In genomic region chr17:38729368-38729885, GRCh38 we compare ENCODE assay signal across 9 cellular contexts. TPM values are rescaled to one million over a fixed set of nuclear protein-coding genes. Genes with fewer than 3 reads are reported as not detected.
DNase-seq lines count a peak whose midpoint lies in the region; ATAC-seq, FAIRE-seq and TF ChIP-seq lines count a peak whose summit lies in the region.
"Had no signal": no experiment of that assay in that cellular context is flagged by ENCODE, and none has a peak within 500 bp of the region (broad histone marks: within the 10 kb centered on the region; RNA-seq: fewer than 3 reads in every experiment).

No MANE protein-coding gene starts in this region.

- H3K4me3 ChIP-seq in astrocyte of the cerebellum (ENCODE audit: low read depth, low read length) (peak overlapping the region; percentile 48), lung (peak overlapping the region; percentile 55)

- no peak for FAIRE-seq in frontal cortex (lab: Jason Lieb, UNC)
- FAIRE-seq: HTR-8/SVneo had no signal

- H3K36me3 Mint-ChIP-seq in activated T-cell treated with anti-CD3 and anti-CD28 coated beads, Interleukin-2, amount 50 U/mL, for 4 hours (ENCODE audit: insufficient read depth) = peaks cover 7% of the 10 kb centered on the region
- no peaks in the 10 kb centered on the region for H3K36me3 Mint-ChIP-seq in type B pancreatic cell

- H3K27me3 Mint-ChIP-seq in activated T-cell treated with anti-CD3 and anti-CD28 coated beads, Interleukin-2, amount 50 U/mL, for 4 hours (ENCODE audit: low read depth) = no peaks in the 10 kb centered on the region
- H3K27me3 Mint-ChIP-seq in type B pancreatic cell = peaks cover 3% of the 10 kb centered on the region

- H3K4me3 Mint-ChIP-seq in activated T-cell treated with anti-CD3 and anti-CD28 coated beads, Interleukin-2, amount 50 U/mL, for 4 hours = peak overlapping the region; percentile 70
- peak overlapping the region; percentile 82 for H3K4me3 Mint-ChIP-seq in type B pancreatic cell

- H3K27ac ChIP-seq in lung (ENCODE audit: low read depth in 1 of 2, low read length in 1 of 2) = peak overlapping the region; percentile 80 to 86

- peaks cover 0 to 30% of the 10 kb centered on the region in 2 donors for H3K36me3 ChIP-seq in lung (ENCODE audit: control insufficient read depth in 2 of 2, insufficient read depth in 2 of 2, low read length in 2 of 2)

- TF ChIP-seq CTCF in astrocyte of the cerebellum (IDR thresholded peaks at IDR 0.05; ENCODE audit: low read depth, low read length, missing control alignments) (no peak), lung (IDR thresholded peaks at IDR 0.05; ENCODE audit: control extremely low read depth, extremely low read depth) (no peak), type B pancreatic cell (conservative IDR thresholded peaks at IDR 0.05) (no peak)

- no peak for DNase-seq in activated T-cell treated with anti-CD3 and anti-CD28 coated beads, Interleukin-2, amount 50 U/mL, for 4 hours
- no peak for DNase-seq in activated T-cell treated with anti-CD3 and anti-CD28 coated beads for 4 hours
- DNase-seq in astrocyte of the cerebellum (ENCODE audit: low read depth) = no peak
- DNase-seq in lung (ENCODE audit: low spot score) = no peak
- DNase-seq in type B pancreatic cell (ENCODE audit: extremely low spot score, unreplicated experiment) = no peak
- DNase-seq in frontal cortex (ENCODE audit: low spot score in 2 of 2) = no peak

- H3K27me3 ChIP-seq in lung (ENCODE audit: control insufficient read depth, insufficient read depth) = no peaks in the 10 kb centered on the region

- H3K27ac Mint-ChIP-seq in type B pancreatic cell = peak overlapping the region; percentile 53

- H3K9me3 ChIP-seq in lung (ENCODE audit: control insufficient read depth in 2 of 2, insufficient read depth in 1 of 2, low read length in 1 of 2) = no peaks in the 10 kb centered on the region

- in situ Hi-C loops in astrocyte of the cerebellum (cut with HindIII; ENCODE audit: low sequenced_read_pairs) = no loop called here

- 27 to 30% methylated on average over 14 of the region's 14 CpGs for WGBS in lung, 2 donors

- peaks cover 83% of the 10 kb centered on the region for H3K4me1 Mint-ChIP-seq in activated T-cell treated with anti-CD3 and anti-CD28 coated beads, Interleukin-2, amount 50 U/mL, for 4 hours (ENCODE audit: low read depth)
- H3K4me1 Mint-ChIP-seq in type B pancreatic cell (ENCODE audit: unreplicated experiment) = peaks cover 27% of the 10 kb centered on the region

- H3K9me3 Mint-ChIP-seq in activated T-cell treated with anti-CD3 and anti-CD28 coated beads, Interleukin-2, amount 50 U/mL, for 4 hours = no peaks in the 10 kb centered on the region
- H3K9me3 Mint-ChIP-seq in type B pancreatic cell = no peaks in the 10 kb centered on the region

- H3K4me1 ChIP-seq in lung (ENCODE audit: control insufficient read depth in 2 of 2, insufficient read depth in 2 of 2, low read length in 2 of 2) = peaks cover 0 to 16% of the 10 kb centered on the region in 2 donors

- no peak for ATAC-seq in activated T-cell treated with anti-CD3 and anti-CD28 coated beads, Interleukin-2, amount 50 U/mL, for 4 hours
- ATAC-seq in lung (ENCODE audit: insufficient read depth, low FRiP score) (no peak), GM18861 (IDR thresholded peaks at IDR 0.05; ENCODE audit: unreplicated experiment) (no peak), HG03520 (IDR thresholded peaks at IDR 0.05; ENCODE audit: unreplicated experiment) (no peak)

RNA-seq across cellular contexts. Expression of gene CISD3, which starts 0.7 kb away (rescaled TPM):
- 10 to 100 TPM; 47.2 to 73.3 (median 67.8) TPM for total RNA-seq in activated T-cell treated with anti-CD3 and anti-CD28 coated beads, Interleukin-2, amount 50 U/mL, for 4 hours
- total RNA-seq in lung (10 to 100 TPM in 1 of 2 donors, 1 to 10 TPM in 1; 2.4 to 49.7 TPM), type B pancreatic cell (ENCODE audit: low replicate concordance) (12.8 and 15.6 TPM in 2 replicates), frontal cortex (0.82 TPM)
- polyA plus RNA-seq in lung = 10 to 100 TPM; 34.4 to 41.5 TPM

RNA-seq across cellular contexts. Expression of gene PCGF2, which starts 18.7 kb away (rescaled TPM):
- under 1 TPM; 0.16 to 0.58 (median 0.43) TPM for total RNA-seq in activated T-cell treated with anti-CD3 and anti-CD28 coated beads, Interleukin-2, amount 50 U/mL, for 4 hours
- total RNA-seq in lung (10 to 100 TPM; 29.2 to 43.3 TPM), type B pancreatic cell (ENCODE audit: low replicate concordance) (37.6 and 74.6 TPM in 2 replicates), frontal cortex (8.2 TPM)
- polyA plus RNA-seq in lung = 10 to 100 TPM; 17.1 to 61.4 TPM

RNA-seq across cellular contexts. Expression of gene PSMB3, which starts 23.1 kb away (rescaled TPM):
- 100 to 1,000 TPM; 527 to 569 (median 554) TPM for total RNA-seq in activated T-cell treated with anti-CD3 and anti-CD28 coated beads, Interleukin-2, amount 50 U/mL, for 4 hours
- total RNA-seq in lung = 100 to 1,000 TPM in 1 of 2 donors, 10 to 100 TPM in 1; 81.3 to 175 TPM
- polyA plus RNA-seq in lung = 100 to 1,000 TPM; 293 to 374 TPM
- total RNA-seq in type B pancreatic cell (ENCODE audit: low replicate concordance) = 149 and 152 TPM in 2 replicates
- 196 TPM for total RNA-seq in frontal cortex

RNA-seq across cellular contexts. Expression of gene MLLT6, which starts 24.4 kb away (rescaled TPM):
- 100 to 1,000 TPM; 263 to 315 (median 286) TPM for total RNA-seq in activated T-cell treated with anti-CD3 and anti-CD28 coated beads, Interleukin-2, amount 50 U/mL, for 4 hours
- total RNA-seq in lung (100 to 1,000 TPM in 1 of 2 donors, 10 to 100 TPM in 1; 70.1 to 108 TPM), type B pancreatic cell (ENCODE audit: low replicate concordance) (122 and 130 TPM in 2 replicates), frontal cortex (16.3 TPM)
- polyA plus RNA-seq in lung = 10 to 100 TPM; 64.0 to 70.6 TPM

RNA-seq across cellular contexts. Expression of gene EPOP, which starts 54.7 kb away (rescaled TPM):
- 100 to 1,000 TPM; 110 to 131 (median 110) TPM for total RNA-seq in activated T-cell treated with anti-CD3 and anti-CD28 coated beads, Interleukin-2, amount 50 U/mL, for 4 hours
- 1 to 10 TPM in 1 of 2 donors, under 1 TPM in 1; 0.40 to 2.8 TPM for total RNA-seq in lung
- 1 to 10 TPM; 1.6 to 2.8 TPM for polyA plus RNA-seq in lung
- total RNA-seq in type B pancreatic cell (ENCODE audit: low replicate concordance) = 6.2 and 11.0 TPM in 2 replicates
- 0.82 TPM for total RNA-seq in frontal cortex
